Comparison of ENCODE assay signal across 12 cellular contexts in genomic region chr11:86798988-86799387, GRCh38. TPM values are rescaled to one million over a fixed set of nuclear protein-coding genes. Genes with fewer than 3 reads are reported as not detected.
A peak's percentile ranks its signal among the peaks of the same experiment; 100 is the strongest.
DNase-seq lines count a peak whose midpoint lies in the region; ATAC-seq and TF ChIP-seq lines count a peak whose summit lies in the region.
"Had no signal": no experiment of that assay in that cellular context is flagged by ENCODE, and none has a peak within 500 bp of the region (broad histone marks: within the 10 kb centered on the region; RNA-seq: fewer than 3 reads in every experiment).

No MANE protein-coding gene starts in this region.

- no peak for TF ChIP-seq CTCF in Caco-2 (IDR thresholded peaks at IDR 0.05; ENCODE audit: insufficient read depth in 1 of 2, low read depth in 1 of 2, low read length in 1 of 2, severe bottlenecking in 1 of 2, unreplicated experiment in 1 of 2)
- TF ChIP-seq CTCF in fibroblast of mammary gland (conservative IDR thresholded peaks at IDR 0.05; ENCODE audit: control insufficient read depth, insufficient read depth, low read depth, low read length): no peak
- no peak for TF ChIP-seq CTCF in progenitor cell of endocrine pancreas (IDR thresholded peaks at IDR 0.05; ENCODE audit: unreplicated experiment)

- peaks cover 73% of the 10 kb centered on the region for H3K4me1 ChIP-seq in Caco-2
- peaks cover 47% of the 10 kb centered on the region for H3K4me1 ChIP-seq in SJSA1 (replicated peaks)

- H3K36me3 Mint-ChIP-seq in Caco-2 (ENCODE audit: insufficient read depth, unreplicated experiment): peaks cover 55% of the 10 kb centered on the region
- H3K36me3 Mint-ChIP-seq in progenitor cell of endocrine pancreas (ENCODE audit: insufficient read depth): no peaks in the 10 kb centered on the region

- H3K4me1 Mint-ChIP-seq in Caco-2 (ENCODE audit: low read depth, unreplicated experiment): peaks cover 58% of the 10 kb centered on the region
- peaks cover 34% of the 10 kb centered on the region for H3K4me1 Mint-ChIP-seq in progenitor cell of endocrine pancreas (ENCODE audit: low read depth)

- H3K36me3 ChIP-seq in Caco-2 (ENCODE audit: control insufficient read depth, insufficient read depth, low read length) (no peaks in the 10 kb centered on the region), SJSA1 (0 out of 2 replicates have a peak, but pooled peaks cover 4% of the 10 kb centered on the region)

- no peaks in the 10 kb centered on the region for H3K9me3 Mint-ChIP-seq in Caco-2 (ENCODE audit: unreplicated experiment)
- H3K9me3 Mint-ChIP-seq in progenitor cell of endocrine pancreas (ENCODE audit: low read depth): no peaks in the 10 kb centered on the region

- peak overlapping the region; percentile 92 for H3K27ac ChIP-seq in SJSA1

- intact Hi-C loops in Caco-2 (cut with micrococcal nuclease; ENCODE audit: unreplicated experiment): loop anchor here (1.0 kb wide), 3 partner anchors 8 to 123 kb away; no protein-coding TSS in a partner anchor

- no peaks in the 10 kb centered on the region for H3K27me3 Mint-ChIP-seq in Caco-2 (ENCODE audit: insufficient read depth, unreplicated experiment)
- peaks cover 11% of the 10 kb centered on the region for H3K27me3 Mint-ChIP-seq in progenitor cell of endocrine pancreas

- no peak for ATAC-seq in GM18520 (IDR thresholded peaks at IDR 0.05; ENCODE audit: unreplicated experiment)

- H3K4me3 ChIP-seq in Caco-2 (ENCODE audit: low read depth, low read length): no peak overlapping the region
- H3K4me3 ChIP-seq in SJSA1: no peak overlapping the region
- H3K4me3 ChIP-seq in fibroblast of mammary gland (ENCODE audit: control insufficient read depth, low read depth, low read length): no peak overlapping the region

- DNase-seq in Caco-2 (no peak), SJSA1 (ENCODE audit: low read depth in 1 of 2, low spot score in 2 of 2) (peak; percentile 55 to 68), fibroblast of mammary gland (ENCODE audit: low read depth) (peak; percentile 65), progenitor cell of endocrine pancreas (ENCODE audit: low spot score, unreplicated experiment) (no peak), nucleus accumbens (lab: John Stamatoyannopoulos, UW) (no peak), NCI-H2196 (lab: John Stamatoyannopoulos, UW; ENCODE audit: unreplicated experiment) (no peak), NCI-H1048 (lab: John Stamatoyannopoulos, UW) (no peak)
- DNase-seq: COR-L47, KG1, NCI-H774, T-helper 9 cell had no signal

- no peaks in the 10 kb centered on the region for H3K27me3 ChIP-seq in Caco-2 (replicated peaks; ENCODE audit: control insufficient read depth, insufficient read depth, low read length)
- no peaks in the 10 kb centered on the region for H3K27me3 ChIP-seq in SJSA1 (replicated peaks)

- H3K4me3 Mint-ChIP-seq in Caco-2 (ENCODE audit: unreplicated experiment): peak overlapping the region; percentile 95
- peak overlapping the region; percentile 72 for H3K4me3 Mint-ChIP-seq in progenitor cell of endocrine pancreas (ENCODE audit: low read depth)

- H3K27ac Mint-ChIP-seq in Caco-2 (ENCODE audit: unreplicated experiment) (peak overlapping the region; percentile 99), progenitor cell of endocrine pancreas (no peak overlapping the region)

- CTCF ChIA-PET in Caco-2 (lab: Charles Lee): interaction anchor here (0.9 to 4.6 kb wide), 8 partner anchors 9 to 342 kb away, joined by 3 to 39 read pairs (median 8); no protein-coding TSS in a partner anchor

- BruUV-seq in Caco-2 (replicated peaks; lab: Mats Ljungman, UMichigan): TSS peak; percentile 82

- POLR2A ChIA-PET in Caco-2 (lab: Charles Lee): interaction anchor here (0.9 to 4.0 kb wide), 6 partner anchors 9 to 300 kb away, joined by 3 to 32 read pairs (median 6); partner anchors contain the start of gene ME3

- H3K9me3 ChIP-seq in Caco-2 (no peaks in the 10 kb centered on the region), SJSA1 (replicated peaks) (no peaks in the 10 kb centered on the region)

RNA-seq across cellular contexts. Expression of gene PRSS23, which starts 1.4 kb away (rescaled TPM):
- 400 and 432 TPM in 2 replicates for total RNA-seq in Caco-2 (2022)
- 54.6 and 71.6 TPM in 2 replicates for total RNA-seq in SJSA1 (2014; rRNA removed; shearing (Covaris generic))
- total RNA-seq in progenitor cell of endocrine pancreas: 31.6 and 34.5 TPM in 2 replicates

Comparison
In these comparisons a context has a peak if more than half of its experiments do, and no peak if none do; other contexts are left out.
1. DNase-seq: peak in SJSA1 (2 of 2) and fibroblast of mammary gland (single experiment); none in Caco-2 (0 of 2), progenitor cell of endocrine pancreas (single experiment), nucleus accumbens (0 of 56), NCI-H2196 (single experiment) and NCI-H1048 (single experiment).